Comparison of ENCODE assay signal across 8 cellular contexts in the genomic region with DNA sequence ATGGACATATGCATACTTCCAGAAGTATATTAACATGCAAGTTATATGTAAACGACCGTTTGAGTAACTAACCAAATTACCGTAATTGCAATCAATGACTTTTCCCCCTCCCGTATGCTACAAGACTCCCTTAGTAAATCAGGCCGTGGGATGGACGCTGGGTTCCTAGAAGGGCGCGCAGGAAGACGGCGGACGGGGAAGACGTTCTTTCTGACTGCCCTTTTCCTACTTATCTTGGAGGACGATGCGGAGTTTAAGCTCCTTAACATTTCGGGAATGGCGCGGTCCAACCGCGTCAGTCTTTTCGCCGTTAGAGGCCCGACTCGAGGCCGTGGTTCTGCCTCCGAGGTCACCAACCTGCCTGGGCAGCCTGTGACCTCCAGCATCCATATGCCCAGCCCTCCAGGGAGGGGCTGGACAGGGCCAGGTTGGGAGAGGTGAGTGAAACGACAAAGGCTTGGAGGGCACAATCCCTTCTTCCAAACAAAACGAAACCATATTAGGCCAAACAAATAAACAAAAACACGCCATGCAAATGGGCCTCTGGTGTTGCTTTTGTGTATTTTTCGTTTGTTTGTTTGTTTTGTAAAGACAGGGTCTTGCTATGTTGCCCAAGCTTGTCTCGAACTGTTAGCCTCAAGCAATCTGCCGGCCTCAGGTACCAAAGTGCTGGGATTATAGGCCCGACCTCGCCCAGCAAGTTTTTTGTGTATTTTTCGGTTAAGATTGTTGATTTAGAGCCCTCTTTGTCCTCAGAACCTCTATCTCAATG. TPM values are rescaled to one million over a fixed set of nuclear protein-coding genes. Genes with fewer than 3 reads are reported as not detected.
DNase-seq lines count a peak whose midpoint lies in the region; ATAC-seq and TF ChIP-seq lines count a peak whose summit lies in the region.

No MANE protein-coding gene starts in this region.

- intact Hi-C loops in heart left ventricle (cut with DNase I), result loop anchor here in 3 of 10 donors (1.0 to 5.0 kb wide), 5 partner anchors 13 to 71 kb away; a partner anchor contains a TSS

- 18 to 27% (median 19%) methylated on average over 30 to 34 of the region's 34 CpGs for WGBS in heart left ventricle, 4 donors

- peaks cover 26% of the 10 kb centered on the region for H3K36me3 Mint-ChIP-seq in T-helper 1 cell treated with Interleukin-12 subunit alpha and Interleukin-12 subunit beta and Interleukin-4 antibody, amounts not matched to agents 30 μg/mL and 1 μg/mL, for 36 hours (ENCODE audit: low read depth)
- H3K36me3 Mint-ChIP-seq in activated T-cell treated with anti-CD3 and anti-CD28 coated beads, Interleukin-2, amount 50 U/mL, for 72 hours (ENCODE audit: insufficient read depth in 2 of 2), result peaks cover 10% of the 10 kb centered on the region in 2 donors

- H3K4me3 ChIP-seq in heart left ventricle (peak overlapping the region; percentile 70 to 95 (median 86)), retinal pigment epithelial cell (ENCODE audit: low read length) (peak overlapping the region; percentile 89)

- H3K9me3 Mint-ChIP-seq in T-helper 1 cell treated with Interleukin-12 subunit alpha and Interleukin-12 subunit beta and Interleukin-4 antibody, amounts not matched to agents 30 μg/mL and 1 μg/mL, for 36 hours, result no peaks in the 10 kb centered on the region
- no peaks in the 10 kb centered on the region for H3K9me3 Mint-ChIP-seq in activated T-cell treated with anti-CD3 and anti-CD28 coated beads, Interleukin-2, amount 50 U/mL, for 72 hours

- H3K36me3 ChIP-seq in heart left ventricle, result peaks cover 0 to 29% (median 17%) of the 10 kb centered on the region in 9 donors

- H3K27ac ChIP-seq in heart left ventricle, result peak overlapping the region; percentile 82 to 99 (median 96)

- no peak for DNase-seq in T-helper 1 cell
- peak in 1 of 2 donors; percentile 23 for DNase-seq in activated T-cell treated with anti-CD3 and anti-CD28 coated beads, Interleukin-2, amount 50 U/mL, for 72 hours
- peak in 2 of 5 donors; percentile 25 to 35 for DNase-seq in heart left ventricle
- DNase-seq in retinal pigment epithelial cell (ENCODE audit: low read depth), result no peak
- DNase-seq in activated CD4-positive, CD25-positive, alpha-beta regulatory T cell treated with anti-CD3 and anti-CD28 coated beads, Interleukin-2, amount 50 U/mL, for 72 hours, result no peak
- DNase-seq in stimulated activated naive CD4-positive, alpha-beta T cell treated with Interleukin-2 at 50 U/mL for 16 hours (lab: John Stamatoyannopoulos, UW), result no peak

- H3K4me1 Mint-ChIP-seq in T-helper 1 cell treated with Interleukin-12 subunit alpha and Interleukin-12 subunit beta and Interleukin-4 antibody, amounts not matched to agents 30 μg/mL and 1 μg/mL, for 36 hours (ENCODE audit: low read depth), result peaks cover 25% of the 10 kb centered on the region
- H3K4me1 Mint-ChIP-seq in activated T-cell treated with anti-CD3 and anti-CD28 coated beads, Interleukin-2, amount 50 U/mL, for 72 hours (ENCODE audit: low read depth), result peaks cover 40% of the 10 kb centered on the region

- no peaks in the 10 kb centered on the region for H3K27me3 ChIP-seq in heart left ventricle

- H3K9me3 ChIP-seq in heart left ventricle, result no peaks in the 10 kb centered on the region

- ATAC-seq in HG03354 (IDR thresholded peaks at IDR 0.05; ENCODE audit: poor library complexity, severe bottlenecking, unreplicated experiment), result peak; percentile 17
- peak; percentile 31 for ATAC-seq in activated T-cell treated with anti-CD3 and anti-CD28 coated beads, Interleukin-2, amount 50 U/mL, for 72 hours (replicated peaks in 1 of 2)
- peak; percentile 14 to 30 (median 28) for ATAC-seq in heart left ventricle

- H3K27ac Mint-ChIP-seq in T-helper 1 cell treated with Interleukin-12 subunit alpha and Interleukin-12 subunit beta and Interleukin-4 antibody, amounts not matched to agents 30 μg/mL and 1 μg/mL, for 36 hours, result peak overlapping the region; percentile 99
- H3K27ac Mint-ChIP-seq in activated T-cell treated with anti-CD3 and anti-CD28 coated beads, Interleukin-2, amount 50 U/mL, for 72 hours, result peak overlapping the region; percentile 94

- peaks cover 0 to 38% (median 24%) of the 10 kb centered on the region in 12 donors for H3K4me1 ChIP-seq in heart left ventricle

- H3K4me3 Mint-ChIP-seq in T-helper 1 cell treated with Interleukin-12 subunit alpha and Interleukin-12 subunit beta and Interleukin-4 antibody, amounts not matched to agents 30 μg/mL and 1 μg/mL, for 36 hours, result peak overlapping the region; percentile 98
- H3K4me3 Mint-ChIP-seq in activated T-cell treated with anti-CD3 and anti-CD28 coated beads, Interleukin-2, amount 50 U/mL, for 72 hours, result peak overlapping the region; percentile 94 to 95

- TF ChIP-seq POLR2A in heart left ventricle (IDR thresholded peaks at IDR 0.05), result no peak

- H3K27me3 Mint-ChIP-seq in T-helper 1 cell treated with Interleukin-12 subunit alpha and Interleukin-12 subunit beta and Interleukin-4 antibody, amounts not matched to agents 30 μg/mL and 1 μg/mL, for 36 hours (ENCODE audit: low read depth), result no peaks in the 10 kb centered on the region
- no peaks in the 10 kb centered on the region for H3K27me3 Mint-ChIP-seq in activated T-cell treated with anti-CD3 and anti-CD28 coated beads, Interleukin-2, amount 50 U/mL, for 72 hours (ENCODE audit: low read depth)

- TF ChIP-seq CTCF in heart left ventricle (IDR thresholded peaks at IDR 0.05) (no peak), retinal pigment epithelial cell (conservative IDR thresholded peaks at IDR 0.05; ENCODE audit: low read depth, low read length) (no peak)

RNA-seq across cellular contexts. Expression of a gene that starts 0.9 kb away (rescaled TPM):
- 10 to 100 TPM; 64.8 to 71.4 TPM for total RNA-seq in activated T-cell treated with anti-CD3 and anti-CD28 coated beads, Interleukin-2, amount 50 U/mL, for 72 hours
- 10 to 100 TPM; 34.9 to 76.0 (median 49.8) TPM for total RNA-seq in heart left ventricle
- 10 to 100 TPM; 17.4 to 41.2 TPM for polyA plus RNA-seq in heart left ventricle

RNA-seq across cellular contexts. Expression of a gene that starts 19.0 kb away (rescaled TPM):
- 10 to 100 TPM; 67.6 to 95.4 TPM for total RNA-seq in activated T-cell treated with anti-CD3 and anti-CD28 coated beads, Interleukin-2, amount 50 U/mL, for 72 hours
- total RNA-seq in heart left ventricle, result 10 to 100 TPM; 14.0 to 49.3 (median 22.1) TPM
- 10 to 100 TPM; 10.8 to 11.3 TPM for polyA plus RNA-seq in heart left ventricle

RNA-seq across cellular contexts. Expression of a gene that starts 44.4 kb away (rescaled TPM):
- not detected for total RNA-seq in activated T-cell treated with anti-CD3 and anti-CD28 coated beads, Interleukin-2, amount 50 U/mL, for 72 hours
- total RNA-seq in heart left ventricle, result 10 to 100 TPM; 27.6 to 97.8 (median 48.7) TPM
- 10 to 100 TPM; 14.3 to 37.9 TPM for polyA plus RNA-seq in heart left ventricle

RNA-seq across cellular contexts. Expression of a gene that starts 46.0 kb away (rescaled TPM):
- 10 to 100 TPM; 39.9 to 40.3 TPM for total RNA-seq in activated T-cell treated with anti-CD3 and anti-CD28 coated beads, Interleukin-2, amount 50 U/mL, for 72 hours
- total RNA-seq in heart left ventricle, result 10 to 100 TPM; 10.9 to 30.3 (median 14.3) TPM
- 10 to 100 TPM in 1 of 2 donors, 1 to 10 TPM in 1; 6.9 to 11.1 TPM for polyA plus RNA-seq in heart left ventricle

Comparison
In these comparisons a context has a peak if more than half of its experiments do, and no peak if none do; other contexts are left out.
1. RNA of a gene that starts 44.4 kb away (total RNA-seq): 27.6 to 97.8 TPM in heart left ventricle; not detected in activated T-cell treated with anti-CD3 and anti-CD28 coated beads, Interleukin-2, amount 50 U/mL, for 72 hours; every median in the first group is over 10 times any median in the second.
2. Peak in every context shown above with its lines, with median percentiles within 50 percentile points of each other: ATAC-seq.